27 cellular contexts compared by ENCODE assay signal in genomic region chr1:3522564-3523270, GRCh38.
DNase-seq lines count a peak whose midpoint lies in the region; ATAC-seq and TF ChIP-seq lines count a peak whose summit lies in the region.
"Had no signal": no experiment of that assay in that cellular context is flagged by ENCODE, and none has a peak within 500 bp of the region (broad histone marks: within the 10 kb centered on the region; RNA-seq: fewer than 3 reads in every experiment).

No MANE protein-coding gene starts in this region.

- H3K4me1 ChIP-seq in foreskin keratinocyte = no peaks in the 10 kb centered on the region
- H3K4me1 ChIP-seq: HAP-1, upper lobe of right lung had no signal

- TF ChIP-seq CTCF in BJ (IDR thresholded peaks at IDR 0.05; ENCODE audit: insufficient read depth, low read depth, low read length) (no peak), HFFc6 (IDR thresholded peaks at IDR 0.05) (no peak), foreskin keratinocyte (conservative IDR thresholded peaks at IDR 0.05) (no peak)

- DNase-seq in BJ (ENCODE audit: low read depth) (peak; percentile 73), HFFc6 (peak; percentile 65), fibroblast of gingiva (ENCODE audit: low read depth) (peak; percentile 89), sciatic nerve (ENCODE audit: low spot score) (no peak), COLO829 (ENCODE audit: low spot score) (no peak), foreskin keratinocyte (no peak)
- DNase-seq: activated T-cell treated with anti-CD3 and anti-CD28 coated beads for 4 hours; CD8-positive, alpha-beta T cell; dermis blood vessel endothelial cell; DMS 273 treated with DMSO at 0.1 percent for 48 hours; head of caudate nucleus; KG1; MG63; naive thymus-derived CD8-positive, alpha-beta T cell; NCI-H2081 treated with DMSO at 0.1 percent for 48 hours; NCI-H226; NCI-H774; stimulated activated CD4-positive, alpha-beta T cell treated with anti-CD3 and anti-CD28 coated beads, Interleukin-4, amount 100 ng/mL, for 24 hours; T-helper 17 cell; upper lobe of right lung had no signal

- ATAC-seq in sciatic nerve (peak; percentile 30), foreskin keratinocyte (no peak), HG03039 (IDR thresholded peaks at IDR 0.05; ENCODE audit: unreplicated experiment) (no peak), HG02970 (IDR thresholded peaks at IDR 0.05; ENCODE audit: low FRiP score, unreplicated experiment) (no peak)
- ATAC-seq: CD8-positive, alpha-beta T cell; naive thymus-derived CD8-positive, alpha-beta T cell; SK-N-SH treated with all-trans-retinoic acid at 6 μM for 48 hours; stimulated activated memory B cell treated with anti-CD40 and anti-IgM and Interleukin-4, amounts not matched to agents 10 μg/mL and 1 μg/mL and 100 μg/mL, for 72 hours; T-helper 17 cell; upper lobe of right lung had no signal

- H3K27me3 Mint-ChIP-seq in HFFc6 (ENCODE audit: insufficient read depth) = peaks cover 2% of the 10 kb centered on the region
- H3K27me3 Mint-ChIP-seq: activated naive CD8-positive, alpha-beta T cell; naive thymus-derived CD8-positive, alpha-beta T cell; stimulated activated memory B cell treated with anti-CD40 and anti-IgM and Interleukin-4, amounts not matched to agents 10 μg/mL and 1 μg/mL and 100 μg/mL, for 72 hours; T-helper 17 cell had no signal

- H3K27ac Mint-ChIP-seq in HFFc6 = peak overlapping the region; percentile 75; the same call in 1 of the 2 replicates
- H3K27ac Mint-ChIP-seq: activated naive CD8-positive, alpha-beta T cell; CD8-positive, alpha-beta T cell; naive thymus-derived CD8-positive, alpha-beta T cell; stimulated activated memory B cell treated with anti-CD40 and anti-IgM and Interleukin-4, amounts not matched to agents 10 μg/mL and 1 μg/mL and 100 μg/mL, for 72 hours; T-helper 17 cell had no signal

- no peaks in the 10 kb centered on the region for H3K27me3 ChIP-seq in BJ (ENCODE audit: control insufficient read depth, insufficient read depth, low read length)
- no peaks in the 10 kb centered on the region for H3K27me3 ChIP-seq in foreskin keratinocyte
- H3K27me3 ChIP-seq: ascending aorta, MG63, upper lobe of right lung had no signal

- intact Hi-C loops in sciatic nerve (cut with DNase I) = no loop called here

- H3K36me3 ChIP-seq in BJ (ENCODE audit: control insufficient read depth, insufficient read depth, low read length) = peaks cover 38% of the 10 kb centered on the region
- H3K36me3 ChIP-seq: HAP-1, upper lobe of right lung had no signal

- no peaks in the 10 kb centered on the region for H3K36me3 Mint-ChIP-seq in HFFc6 (ENCODE audit: low read depth)
- H3K36me3 Mint-ChIP-seq: activated naive CD8-positive, alpha-beta T cell; CD8-positive, alpha-beta T cell; naive thymus-derived CD8-positive, alpha-beta T cell; stimulated activated memory B cell treated with anti-CD40 and anti-IgM and Interleukin-4, amounts not matched to agents 10 μg/mL and 1 μg/mL and 100 μg/mL, for 72 hours had no signal

- H3K4me1 Mint-ChIP-seq in HFFc6 (ENCODE audit: low read depth) = no peaks in the 10 kb centered on the region

- H3K9me3 Mint-ChIP-seq in HFFc6 = no peaks in the 10 kb centered on the region
- H3K9me3 Mint-ChIP-seq: CD8-positive, alpha-beta T cell; naive thymus-derived CD8-positive, alpha-beta T cell; stimulated activated memory B cell treated with anti-CD40 and anti-IgM and Interleukin-4, amounts not matched to agents 10 μg/mL and 1 μg/mL and 100 μg/mL, for 72 hours had no signal

- H3K27ac ChIP-seq in foreskin keratinocyte = no peak overlapping the region
- H3K27ac ChIP-seq: upper lobe of right lung had no signal

- no peak overlapping the region for H3K4me3 ChIP-seq in BJ (ENCODE audit: low read depth, low read length)
- H3K4me3 ChIP-seq: ascending aorta, HAP-1, MG63, upper lobe of right lung had no signal

- no peak overlapping the region for H3K4me3 Mint-ChIP-seq in HFFc6
- H3K4me3 Mint-ChIP-seq: activated naive CD8-positive, alpha-beta T cell; CD8-positive, alpha-beta T cell; naive thymus-derived CD8-positive, alpha-beta T cell; stimulated activated memory B cell treated with anti-CD40 and anti-IgM and Interleukin-4, amounts not matched to agents 10 μg/mL and 1 μg/mL and 100 μg/mL, for 72 hours; T-helper 17 cell had no signal

- POLR2A ChIA-PET in BJ (lab: Charles Lee) = no interaction called here

- CTCF ChIA-PET in BJ (lab: Yijun Ruan, JAX) = interaction anchor here (0.8 to 1.0 kb wide), 2 partner anchors 41 to 51 kb away, joined by 3 read pairs; no protein-coding TSS in a partner anchor

Comparison
In these comparisons a context has a peak if more than half of its experiments do, and no peak if none do; other contexts are left out.
1. DNase-seq: peak in BJ (single experiment), HFFc6 (single experiment) and fibroblast of gingiva (single experiment); none in sciatic nerve (single experiment), COLO829 (single experiment) and foreskin keratinocyte (0 of 2).